In genomic region chr16:84397090-84397489, GRCh38 we compare ENCODE assay signal across 1 cellular context.
TF ChIP-seq lines count a peak whose summit lies in the region.

No MANE protein-coding gene starts in this region.

TF ChIP-seq in GM12878, 131 proteins besides CTCF, POLR2A, EP300 and RAD21:
- no peak for TF ChIP-seq BCLAF1 (IDR thresholded peaks at IDR 0.05)
- TF ChIP-seq SIX5 (IDR thresholded peaks at IDR 0.05; ENCODE audit: low read depth, low read length, severe bottlenecking), result no peak
- TF ChIP-seq SREBF2 (IDR thresholded peaks at IDR 0.05; ENCODE audit: low read length), result no peak
- TF ChIP-seq, protein P1, sequence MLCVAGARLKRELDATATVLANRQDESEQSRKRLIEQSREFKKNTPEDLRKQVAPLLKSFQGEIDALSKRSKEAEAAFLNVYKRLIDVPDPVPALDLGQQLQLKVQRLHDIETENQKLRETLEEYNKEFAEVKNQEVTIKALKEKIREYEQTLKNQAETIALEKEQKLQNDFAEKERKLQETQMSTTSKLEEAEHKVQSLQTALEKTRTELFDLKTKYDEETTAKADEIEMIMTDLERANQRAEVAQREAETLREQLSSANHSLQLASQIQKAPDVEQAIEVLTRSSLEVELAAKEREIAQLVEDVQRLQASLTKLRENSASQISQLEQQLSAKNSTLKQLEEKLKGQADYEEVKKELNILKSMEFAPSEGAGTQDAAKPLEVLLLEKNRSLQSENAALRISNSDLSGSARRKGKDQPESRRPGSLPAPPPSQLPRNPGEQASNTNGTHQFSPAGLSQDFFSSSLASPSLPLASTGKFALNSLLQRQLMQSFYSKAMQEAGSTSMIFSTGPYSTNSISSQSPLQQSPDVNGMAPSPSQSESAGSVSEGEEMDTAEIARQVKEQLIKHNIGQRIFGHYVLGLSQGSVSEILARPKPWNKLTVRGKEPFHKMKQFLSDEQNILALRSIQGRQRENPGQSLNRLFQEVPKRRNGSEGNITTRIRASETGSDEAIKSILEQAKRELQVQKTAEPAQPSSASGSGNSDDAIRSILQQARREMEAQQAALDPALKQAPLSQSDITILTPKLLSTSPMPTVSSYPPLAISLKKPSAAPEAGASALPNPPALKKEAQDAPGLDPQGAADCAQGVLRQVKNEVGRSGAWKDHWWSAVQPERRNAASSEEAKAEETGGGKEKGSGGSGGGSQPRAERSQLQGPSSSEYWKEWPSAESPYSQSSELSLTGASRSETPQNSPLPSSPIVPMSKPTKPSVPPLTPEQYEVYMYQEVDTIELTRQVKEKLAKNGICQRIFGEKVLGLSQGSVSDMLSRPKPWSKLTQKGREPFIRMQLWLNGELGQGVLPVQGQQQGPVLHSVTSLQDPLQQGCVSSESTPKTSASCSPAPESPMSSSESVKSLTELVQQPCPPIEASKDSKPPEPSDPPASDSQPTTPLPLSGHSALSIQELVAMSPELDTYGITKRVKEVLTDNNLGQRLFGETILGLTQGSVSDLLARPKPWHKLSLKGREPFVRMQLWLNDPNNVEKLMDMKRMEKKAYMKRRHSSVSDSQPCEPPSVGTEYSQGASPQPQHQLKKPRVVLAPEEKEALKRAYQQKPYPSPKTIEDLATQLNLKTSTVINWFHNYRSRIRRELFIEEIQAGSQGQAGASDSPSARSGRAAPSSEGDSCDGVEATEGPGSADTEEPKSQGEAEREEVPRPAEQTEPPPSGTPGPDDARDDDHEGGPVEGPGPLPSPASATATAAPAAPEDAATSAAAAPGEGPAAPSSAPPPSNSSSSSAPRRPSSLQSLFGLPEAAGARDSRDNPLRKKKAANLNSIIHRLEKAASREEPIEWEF (IDR thresholded peaks at IDR 0.05; ENCODE audit: insufficient replicate concordance, low read depth, low read length), result no peak
- no peak for TF ChIP-seq FOS (IDR thresholded peaks at IDR 0.05; ENCODE audit: borderline replicate concordance, extremely low read depth, insufficient read length)
- no peak for TF ChIP-seq SUPT20H (IDR thresholded peaks at IDR 0.05; ENCODE audit: borderline replicate concordance, control insufficient read depth, low read depth, low read length)
- no peak for TF ChIP-seq USF1 (IDR thresholded peaks at IDR 0.05; ENCODE audit: borderline replicate concordance, extremely low read length, insufficient read depth, low read depth, low read length)
- TF ChIP-seq MXI1 (IDR thresholded peaks at IDR 0.05; ENCODE audit: low read depth, low read length), result no peak
- TF ChIP-seq SREBF1 (IDR thresholded peaks at IDR 0.05; ENCODE audit: low read length), result no peak
- TF ChIP-seq RUNX3 (IDR thresholded peaks at IDR 0.05; ENCODE audit: low read length), result no peak
- TF ChIP-seq IKZF1 (conservative IDR thresholded peaks at IDR 0.05), result no peak
- TF ChIP-seq, protein P2, sequence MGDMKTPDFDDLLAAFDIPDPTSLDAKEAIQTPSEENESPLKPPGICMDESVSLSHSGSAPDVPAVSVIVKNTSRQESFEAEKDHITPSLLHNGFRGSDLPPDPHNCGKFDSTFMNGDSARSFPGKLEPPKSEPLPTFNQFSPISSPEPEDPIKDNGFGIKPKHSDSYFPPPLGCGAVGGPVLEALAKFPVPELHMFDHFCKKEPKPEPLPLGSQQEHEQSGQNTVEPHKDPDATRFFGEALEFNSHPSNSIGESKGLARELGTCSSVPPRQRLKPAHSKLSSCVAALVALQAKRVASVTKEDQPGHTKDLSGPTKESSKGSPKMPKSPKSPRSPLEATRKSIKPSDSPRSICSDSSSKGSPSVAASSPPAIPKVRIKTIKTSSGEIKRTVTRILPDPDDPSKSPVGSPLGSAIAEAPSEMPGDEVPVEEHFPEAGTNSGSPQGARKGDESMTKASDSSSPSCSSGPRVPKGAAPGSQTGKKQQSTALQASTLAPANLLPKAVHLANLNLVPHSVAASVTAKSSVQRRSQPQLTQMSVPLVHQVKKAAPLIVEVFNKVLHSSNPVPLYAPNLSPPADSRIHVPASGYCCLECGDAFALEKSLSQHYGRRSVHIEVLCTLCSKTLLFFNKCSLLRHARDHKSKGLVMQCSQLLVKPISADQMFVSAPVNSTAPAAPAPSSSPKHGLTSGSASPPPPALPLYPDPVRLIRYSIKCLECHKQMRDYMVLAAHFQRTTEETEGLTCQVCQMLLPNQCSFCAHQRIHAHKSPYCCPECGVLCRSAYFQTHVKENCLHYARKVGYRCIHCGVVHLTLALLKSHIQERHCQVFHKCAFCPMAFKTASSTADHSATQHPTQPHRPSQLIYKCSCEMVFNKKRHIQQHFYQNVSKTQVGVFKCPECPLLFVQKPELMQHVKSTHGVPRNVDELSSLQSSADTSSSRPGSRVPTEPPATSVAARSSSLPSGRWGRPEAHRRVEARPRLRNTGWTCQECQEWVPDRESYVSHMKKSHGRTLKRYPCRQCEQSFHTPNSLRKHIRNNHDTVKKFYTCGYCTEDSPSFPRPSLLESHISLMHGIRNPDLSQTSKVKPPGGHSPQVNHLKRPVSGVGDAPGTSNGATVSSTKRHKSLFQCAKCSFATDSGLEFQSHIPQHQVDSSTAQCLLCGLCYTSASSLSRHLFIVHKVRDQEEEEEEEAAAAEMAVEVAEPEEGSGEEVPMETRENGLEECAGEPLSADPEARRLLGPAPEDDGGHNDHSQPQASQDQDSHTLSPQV (IDR thresholded peaks at IDR 0.05), result no peak
